In the genomic region with DNA sequence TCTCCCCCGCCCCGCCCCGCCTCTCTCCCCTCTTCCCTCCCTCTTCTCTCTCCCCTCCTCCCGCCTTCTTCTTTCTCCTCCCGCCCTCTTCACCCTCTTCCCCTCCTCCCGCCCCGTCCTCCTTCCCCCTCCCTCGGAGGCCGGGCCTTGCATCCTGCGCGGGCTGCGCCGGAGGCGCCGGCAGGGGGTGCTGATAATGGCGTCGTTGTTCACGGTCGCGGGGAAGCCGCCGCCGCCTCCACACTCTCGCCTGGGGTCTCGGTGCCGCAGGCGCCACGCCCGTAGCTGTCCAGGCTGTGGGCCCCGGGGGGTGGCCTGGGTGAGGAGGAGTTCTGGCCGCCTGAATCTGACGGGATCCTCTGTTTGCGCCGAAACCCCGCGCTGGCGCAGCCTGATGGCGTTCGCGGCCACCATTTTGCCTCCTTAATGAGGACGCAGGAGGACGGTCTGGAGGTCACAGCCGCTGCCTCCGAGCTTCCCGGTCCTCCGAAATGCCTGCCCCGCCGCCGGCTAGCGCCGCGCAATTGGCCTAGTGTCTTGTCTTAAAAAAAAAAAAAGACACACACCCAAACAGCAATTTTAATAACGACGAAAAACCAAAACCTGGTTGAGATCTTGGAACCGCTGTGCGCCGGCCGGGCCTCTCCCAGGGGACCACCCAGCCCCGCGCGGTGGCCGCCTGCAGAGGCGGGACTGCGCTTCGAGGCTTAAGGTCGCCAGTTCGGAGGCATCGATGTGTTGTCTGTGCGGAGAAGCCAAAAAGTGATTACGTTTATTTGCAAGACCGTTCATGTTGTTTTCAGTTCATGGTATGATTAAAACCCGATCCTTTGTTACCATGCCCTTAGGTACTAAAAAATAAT, we compare ENCODE assay signal across 1 cellular context.
A peak's percentile ranks its signal among the peaks of the same experiment; 100 is the strongest.
TF ChIP-seq lines count a peak whose summit lies in the region.

No MANE protein-coding gene starts in this region.

TF ChIP-seq in liver, 16 proteins besides CTCF, POLR2A, EP300 and RAD21 (continued from another document):
- peak; percentile 60 for TF ChIP-seq SP1 (IDR thresholded peaks at IDR 0.05)
- TF ChIP-seq EGR1 (IDR thresholded peaks at IDR 0.05; ENCODE audit: low read depth in 2 of 2) = peak in 1 of 2 donors; percentile 9
- TF ChIP-seq, protein P1, sequence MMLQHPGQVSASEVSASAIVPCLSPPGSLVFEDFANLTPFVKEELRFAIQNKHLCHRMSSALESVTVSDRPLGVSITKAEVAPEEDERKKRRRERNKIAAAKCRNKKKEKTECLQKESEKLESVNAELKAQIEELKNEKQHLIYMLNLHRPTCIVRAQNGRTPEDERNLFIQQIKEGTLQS (IDR thresholded peaks at IDR 0.05) = peak; percentile 37
- peak; percentile 88 for TF ChIP-seq TAF1 (conservative IDR thresholded peaks at IDR 0.05)
- no peak for TF ChIP-seq JUND (IDR thresholded peaks at IDR 0.05)
TF ChIP-seq in liver: peak in this region for 12.
